ENCODE assay signal across 23 cellular contexts in the genomic region with DNA sequence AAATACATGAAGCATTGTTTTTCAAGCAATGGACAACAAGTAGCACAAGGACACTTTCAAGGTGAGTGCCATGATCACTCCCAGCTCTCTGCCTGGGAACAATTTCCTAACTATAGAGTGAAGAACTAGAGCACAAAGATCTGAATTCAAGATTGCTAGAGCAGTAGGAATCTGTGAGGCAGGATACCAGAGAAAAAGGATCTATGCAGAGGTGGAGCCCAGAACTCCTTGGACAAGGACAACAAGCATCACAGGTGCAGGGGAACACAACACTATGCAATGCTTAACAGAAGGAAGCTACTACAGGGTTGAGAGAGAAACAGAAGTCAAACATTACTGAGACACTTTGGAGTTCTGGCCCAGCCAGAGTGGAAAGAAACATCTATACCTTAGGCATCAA.
"Had no signal": no experiment of that assay in that cellular context is flagged by ENCODE, and none has a peak within 500 bp of the region (broad histone marks: within the 10 kb centered on the region; RNA-seq: fewer than 3 reads in every experiment).

No MANE protein-coding gene starts in this region.

- H3K27me3 Mint-ChIP-seq: stimulated activated memory B cell treated with anti-CD40 and anti-IgM and Interleukin-4, amounts not matched to agents 10 μg/mL and 1 μg/mL and 100 μg/mL, for 72 hours had no signal

- H2AFZ ChIP-seq: hepatocyte had no signal

- H3K9me3 ChIP-seq: adrenal gland, breast epithelium, esophagus muscularis mucosa, right lobe of liver, thoracic aorta, upper lobe of right lung had no signal

- H3K4me2 ChIP-seq: hepatocyte had no signal

- H3K27ac Mint-ChIP-seq: activated naive CD4-positive, alpha-beta T cell treated with anti-CD3 and anti-CD28 coated beads, Interleukin-2, amount 50 U/mL, for 72 hours; stimulated activated memory B cell treated with anti-CD40 and anti-IgM and Interleukin-4, amounts not matched to agents 10 μg/mL and 1 μg/mL and 100 μg/mL, for 72 hours had no signal

- H3K4me3 ChIP-seq: adrenal gland, breast epithelium, esophagus muscularis mucosa, hepatocyte, right lobe of liver, thoracic aorta, upper lobe of right lung had no signal

- H3K9me3 Mint-ChIP-seq: activated naive CD4-positive, alpha-beta T cell treated with anti-CD3 and anti-CD28 coated beads, Interleukin-2, amount 50 U/mL, for 72 hours; stimulated activated memory B cell treated with anti-CD40 and anti-IgM and Interleukin-4, amounts not matched to agents 10 μg/mL and 1 μg/mL and 100 μg/mL, for 72 hours had no signal

- FAIRE-seq: astrocyte, endothelial cell of umbilical vein, islet of Langerhans, small intestine had no signal

- H3K27me3 ChIP-seq: adrenal gland, breast epithelium, esophagus muscularis mucosa, hepatocyte, right lobe of liver, upper lobe of right lung had no signal

- H3K4me3 Mint-ChIP-seq: stimulated activated memory B cell treated with anti-CD40 and anti-IgM and Interleukin-4, amounts not matched to agents 10 μg/mL and 1 μg/mL and 100 μg/mL, for 72 hours had no signal

- DNase-seq: activated CD4-positive, alpha-beta T cell treated with anti-CD3 and anti-CD28 coated beads, Interleukin-2, amount 50 U/mL, for 1 hour; activated CD8-positive, alpha-beta memory T cell treated with anti-CD3 and anti-CD28 coated beads for 24 hours; activated CD8-positive, alpha-beta memory T cell treated with anti-CD3 and anti-CD28 coated beads, Interleukin-2, amount 50 U/mL, for 48 hours; activated effector memory CD4-positive, alpha-beta T cell treated with anti-CD3 and anti-CD28 coated beads, Interleukin-2, amount 50 U/mL, for 16 hours; activated T-cell treated with anti-CD3 and anti-CD28 coated beads, Interleukin-2, amount 50 U/mL, for 48 hours; effector CD4-positive, alpha-beta T cell; left colon; midbrain; right lobe of liver; small intestine; stimulated activated CD4-positive, alpha-beta T cell treated with anti-CD3 and anti-CD28 coated beads, Interleukin-4, amount 100 ng/mL, for 1 hour; upper lobe of right lung had no signal

- H3K4me1 ChIP-seq: breast epithelium, upper lobe of right lung had no signal

- ATAC-seq: activated CD4-positive, CD25-positive, alpha-beta regulatory T cell treated with anti-CD3 and anti-CD28 coated beads, Interleukin-2, amount 50 U/mL, for 24 hours; activated naive CD4-positive, alpha-beta T cell treated with anti-CD3 and anti-CD28 coated beads, Interleukin-2, amount 50 U/mL, for 72 hours; left colon; stimulated activated memory B cell treated with anti-CD40 and anti-IgM and Interleukin-4, amounts not matched to agents 10 μg/mL and 1 μg/mL and 100 μg/mL, for 72 hours; upper lobe of right lung had no signal

- H3K36me3 ChIP-seq: adrenal gland, breast epithelium, right lobe of liver, upper lobe of right lung had no signal

- H3K27ac ChIP-seq: breast epithelium, hepatocyte, right lobe of liver, thoracic aorta, upper lobe of right lung had no signal
